1 cellular context compared by ENCODE assay signal in genomic region chr11:131978351-131978750, GRCh38.
TF ChIP-seq lines count a peak whose summit lies in the region.

No MANE protein-coding gene starts in this region.

TF ChIP-seq in GM23338, 12 proteins besides CTCF, POLR2A, EP300 and RAD21 (continued from another document):
- TF ChIP-seq EZH2phosphoT487 (IDR thresholded peaks at IDR 0.05; ENCODE audit: unreplicated experiment) (no peak), POLR2AphosphoS5 (IDR thresholded peaks at IDR 0.05; ENCODE audit: low read depth) (no peak), ZNF114 (CRISPR knock-in tag; IDR thresholded peaks at IDR 0.05) (no peak), CREB1 (CRISPR knock-in tag; IDR thresholded peaks at IDR 0.05; ENCODE audit: low read depth) (no peak), ZNF331 (CRISPR knock-in tag; IDR thresholded peaks at IDR 0.05; ENCODE audit: low read depth) (no peak), NANOG (IDR thresholded peaks at IDR 0.05; ENCODE audit: borderline replicate concordance) (no peak), REST (IDR thresholded peaks at IDR 0.05; ENCODE audit: unreplicated experiment) (no peak), STAT1 (IDR thresholded peaks at IDR 0.05; ENCODE audit: unreplicated experiment) (no peak)
- TF ChIP-seq, protein P1, sequence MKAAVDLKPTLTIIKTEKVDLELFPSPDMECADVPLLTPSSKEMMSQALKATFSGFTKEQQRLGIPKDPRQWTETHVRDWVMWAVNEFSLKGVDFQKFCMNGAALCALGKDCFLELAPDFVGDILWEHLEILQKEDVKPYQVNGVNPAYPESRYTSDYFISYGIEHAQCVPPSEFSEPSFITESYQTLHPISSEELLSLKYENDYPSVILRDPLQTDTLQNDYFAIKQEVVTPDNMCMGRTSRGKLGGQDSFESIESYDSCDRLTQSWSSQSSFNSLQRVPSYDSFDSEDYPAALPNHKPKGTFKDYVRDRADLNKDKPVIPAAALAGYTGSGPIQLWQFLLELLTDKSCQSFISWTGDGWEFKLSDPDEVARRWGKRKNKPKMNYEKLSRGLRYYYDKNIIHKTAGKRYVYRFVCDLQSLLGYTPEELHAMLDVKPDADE (IDR thresholded peaks at IDR 0.05), result no peak
- TF ChIP-seq, protein P2, sequence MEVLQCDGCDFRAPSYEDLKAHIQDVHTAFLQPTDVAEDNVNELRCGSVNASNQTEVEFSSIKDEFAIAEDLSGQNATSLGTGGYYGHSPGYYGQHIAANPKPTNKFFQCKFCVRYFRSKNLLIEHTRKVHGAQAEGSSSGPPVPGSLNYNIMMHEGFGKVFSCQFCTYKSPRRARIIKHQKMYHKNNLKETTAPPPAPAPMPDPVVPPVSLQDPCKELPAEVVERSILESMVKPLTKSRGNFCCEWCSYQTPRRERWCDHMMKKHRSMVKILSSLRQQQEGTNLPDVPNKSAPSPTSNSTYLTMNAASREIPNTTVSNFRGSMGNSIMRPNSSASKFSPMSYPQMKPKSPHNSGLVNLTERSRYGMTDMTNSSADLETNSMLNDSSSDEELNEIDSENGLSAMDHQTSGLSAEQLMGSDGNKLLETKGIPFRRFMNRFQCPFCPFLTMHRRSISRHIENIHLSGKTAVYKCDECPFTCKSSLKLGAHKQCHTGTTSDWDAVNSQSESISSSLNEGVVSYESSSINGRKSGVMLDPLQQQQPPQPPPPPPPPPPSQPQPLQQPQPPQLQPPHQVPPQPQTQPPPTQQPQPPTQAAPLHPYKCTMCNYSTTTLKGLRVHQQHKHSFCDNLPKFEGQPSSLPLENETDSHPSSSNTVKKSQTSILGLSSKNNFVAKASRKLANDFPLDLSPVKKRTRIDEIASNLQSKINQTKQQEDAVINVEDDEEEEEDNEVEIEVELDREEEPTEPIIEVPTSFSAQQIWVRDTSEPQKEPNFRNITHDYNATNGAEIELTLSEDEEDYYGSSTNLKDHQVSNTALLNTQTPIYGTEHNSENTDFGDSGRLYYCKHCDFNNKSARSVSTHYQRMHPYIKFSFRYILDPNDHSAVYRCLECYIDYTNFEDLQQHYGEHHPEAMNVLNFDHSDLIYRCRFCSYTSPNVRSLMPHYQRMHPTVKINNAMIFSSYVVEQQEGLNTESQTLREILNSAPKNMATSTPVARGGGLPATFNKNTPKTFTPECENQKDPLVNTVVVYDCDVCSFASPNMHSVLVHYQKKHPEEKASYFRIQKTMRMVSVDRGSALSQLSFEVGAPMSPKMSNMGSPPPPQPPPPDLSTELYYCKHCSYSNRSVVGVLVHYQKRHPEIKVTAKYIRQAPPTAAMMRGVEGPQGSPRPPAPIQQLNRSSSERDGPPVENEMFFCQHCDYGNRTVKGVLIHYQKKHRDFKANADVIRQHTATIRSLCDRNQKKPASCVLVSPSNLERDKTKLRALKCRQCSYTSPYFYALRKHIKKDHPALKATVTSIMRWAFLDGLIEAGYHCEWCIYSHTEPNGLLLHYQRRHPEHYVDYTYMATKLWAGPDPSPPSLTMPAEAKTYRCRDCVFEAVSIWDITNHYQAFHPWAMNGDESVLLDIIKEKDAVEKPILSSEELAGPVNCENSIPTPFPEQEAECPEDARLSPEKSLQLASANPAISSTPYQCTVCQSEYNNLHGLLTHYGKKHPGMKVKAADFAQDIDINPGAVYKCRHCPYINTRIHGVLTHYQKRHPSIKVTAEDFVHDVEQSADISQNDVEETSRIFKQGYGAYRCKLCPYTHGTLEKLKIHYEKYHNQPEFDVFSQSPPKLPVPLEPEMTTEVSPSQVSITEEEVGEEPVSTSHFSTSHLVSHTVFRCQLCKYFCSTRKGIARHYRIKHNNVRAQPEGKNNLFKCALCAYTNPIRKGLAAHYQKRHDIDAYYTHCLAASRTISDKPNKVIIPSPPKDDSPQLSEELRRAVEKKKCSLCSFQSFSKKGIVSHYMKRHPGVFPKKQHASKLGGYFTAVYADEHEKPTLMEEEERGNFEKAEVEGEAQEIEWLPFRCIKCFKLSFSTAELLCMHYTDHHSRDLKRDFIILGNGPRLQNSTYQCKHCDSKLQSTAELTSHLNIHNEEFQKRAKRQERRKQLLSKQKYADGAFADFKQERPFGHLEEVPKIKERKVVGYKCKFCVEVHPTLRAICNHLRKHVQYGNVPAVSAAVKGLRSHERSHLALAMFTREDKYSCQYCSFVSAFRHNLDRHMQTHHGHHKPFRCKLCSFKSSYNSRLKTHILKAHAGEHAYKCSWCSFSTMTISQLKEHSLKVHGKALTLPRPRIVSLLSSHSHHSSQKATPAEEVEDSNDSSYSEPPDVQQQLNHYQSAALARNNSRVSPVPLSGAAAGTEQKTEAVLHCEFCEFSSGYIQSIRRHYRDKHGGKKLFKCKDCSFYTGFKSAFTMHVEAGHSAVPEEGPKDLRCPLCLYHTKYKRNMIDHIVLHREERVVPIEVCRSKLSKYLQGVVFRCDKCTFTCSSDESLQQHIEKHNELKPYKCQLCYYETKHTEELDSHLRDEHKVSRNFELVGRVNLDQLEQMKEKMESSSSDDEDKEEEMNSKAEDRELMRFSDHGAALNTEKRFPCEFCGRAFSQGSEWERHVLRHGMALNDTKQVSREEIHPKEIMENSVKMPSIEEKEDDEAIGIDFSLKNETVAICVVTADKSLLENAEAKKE (CRISPR knock-in tag; IDR thresholded peaks at IDR 0.05), result no peak
